ENCODE assay signal across 8 cellular contexts in genomic region chr10:44978570-44979280, GRCh38. TPM values are rescaled to one million over a fixed set of nuclear protein-coding genes. Genes with fewer than 3 reads are reported as not detected.
DNase-seq lines count a peak whose midpoint lies in the region; ATAC-seq and TF ChIP-seq lines count a peak whose summit lies in the region.

DEPP1 (minus strand) TSS chr10:44978809; CDS start chr10:44978030, 779 bp downstream.

- TF ChIP-seq CTCF in PC-3 (conservative IDR thresholded peaks at IDR 0.05; ENCODE audit: low read depth, low read length) (no peak), testis (IDR thresholded peaks at IDR 0.05) (no peak)

- H3K27ac ChIP-seq in PC-3 (ENCODE audit: low read length) (peak within 1 kb of the TSS; percentile 54), testis (peak within 1 kb of the TSS; percentile 81 to 88)

- POLR2A ChIA-PET in PC-3 (lab: Charles Lee; ENCODE audit: unreplicated experiment) = interaction anchor here (0.6 to 1.7 kb wide), 4 partner anchors 19 to 1264 kb away, joined by 3 to 7 read pairs (median 4); partner anchors contain the start of gene RASSF4

- no peaks in the 10 kb centered on the region for H3K36me3 ChIP-seq in PC-3 (ENCODE audit: low read depth, low read length)
- no peaks in the 10 kb centered on the region for H3K36me3 ChIP-seq in testis (ENCODE audit: low read depth, missing control alignments)

- peak; percentile 29 for ATAC-seq in PC-3
- peak; percentile 64 for ATAC-seq in left lobe of liver
- no peak for ATAC-seq in GM19328 (IDR thresholded peaks at IDR 0.05; ENCODE audit: unreplicated experiment)
- ATAC-seq in GM19397 (IDR thresholded peaks at IDR 0.05; ENCODE audit: unreplicated experiment) = no peak

- WGBS in testis, 2 donors = 34 to 44% methylated on average over 10 to 12 of the region's 12 CpGs

- DNase-seq in GDM1 (lab: John Stamatoyannopoulos, UW) (peak; percentile 56), HuH-7 (ENCODE audit: low spot score) (peak; percentile 75), PC-3 (peak; percentile 98), dermis microvascular lymphatic vessel endothelial cell (ENCODE audit: low read depth in 2 of 2) (peak; percentile 83 to 99), left lobe of liver (ENCODE audit: low spot score) (peak; percentile 95), testis (peak; percentile 97)

- H3K27me3 ChIP-seq in PC-3 (ENCODE audit: low read length) (no peaks in the 10 kb centered on the region), testis (no peaks in the 10 kb centered on the region)

- H3K79me2 ChIP-seq in PC-3 (ENCODE audit: low read length) = 0 out of 2 replicates have a peak, but pooled peaks cover 19% of the 10 kb centered on the region

- no peaks in the 10 kb centered on the region for H3K9me3 ChIP-seq in PC-3 (ENCODE audit: low read length)
- no peaks in the 10 kb centered on the region for H3K9me3 ChIP-seq in testis

- intact Hi-C loops in PC-3 (cut with micrococcal nuclease) = loop anchor here (2.0 kb wide), 1 partner anchor 30 kb away; no protein-coding TSS in a partner anchor
- intact Hi-C loops in testis (cut with DNase I; ENCODE audit: low total_unique reads) = loop anchor here (5.0 kb wide), 1 partner anchor 46 kb away; no protein-coding TSS in a partner anchor

- H3F3A ChIP-seq in PC-3 (ENCODE audit: low read length, unreplicated experiment) = peaks cover 5% of the 10 kb centered on the region

- peak within 1 kb of the TSS; percentile 51; the same call in 1 of the 2 replicates for H2AFZ ChIP-seq in PC-3 (ENCODE audit: low read length)

- H4K20me1 ChIP-seq in PC-3 (ENCODE audit: low read length) = no peaks in the 10 kb centered on the region

- H3K9ac ChIP-seq in PC-3 (ENCODE audit: low read length) = peak within 1 kb of the TSS; percentile 18; the same call in 1 of the 2 replicates

- no TSS peak for BruUV-seq in PC-3 (replicated peaks; lab: Mats Ljungman, UMichigan)

- H3K4me2 ChIP-seq in PC-3 (ENCODE audit: low read length) = peak within 1 kb of the TSS; percentile 79

- H3K4me3 ChIP-seq in PC-3 (ENCODE audit: low read length) (peak within 1 kb of the TSS; percentile 56), testis (peak within 1 kb of the TSS; percentile 49 to 77)

- H3K9me2 ChIP-seq in PC-3 (replicated peaks; ENCODE audit: low read length) = no peaks in the 10 kb centered on the region

- peak; percentile 76 for TF ChIP-seq POLR2A in testis (IDR thresholded peaks at IDR 0.05)

- CTCF ChIA-PET in PC-3 (lab: Charles Lee) = no interaction called here

- H3K4me1 ChIP-seq in PC-3 (ENCODE audit: insufficient read depth, low read length) = peaks cover 81% of the 10 kb centered on the region
- H3K4me1 ChIP-seq in testis = peaks cover 59% of the 10 kb centered on the region

RNA-seq across cellular contexts. Expression of gene DEPP1, which starts in this region (rescaled TPM):
- total RNA-seq in PC-3 (2014; rRNA removed) (8.0 and 9.0 TPM in 2 replicates), dermis microvascular lymphatic vessel endothelial cell (122 and 133 TPM in 2 replicates), left lobe of liver (6.8 TPM), testis (10 to 100 TPM; 33.1 to 84.9 TPM)
- 29.1 TPM for polyA plus RNA-seq in testis (ENCODE audit: insufficient read depth, low read depth, low replicate concordance)

Comparison
In these comparisons a context has a peak if more than half of its experiments do, and no peak if none do; other contexts are left out.
1. ATAC-seq: peak in PC-3 (single experiment) and left lobe of liver (single experiment); none in GM19328 (single experiment) and GM19397 (single experiment).
2. Peak in every context shown above with its lines, with median percentiles within 50 percentile points of each other: DNase-seq.